Comparison of ENCODE assay signal across 12 cellular contexts in genomic region chr11:66970371-66970807, GRCh38. TPM values are rescaled to one million over a fixed set of nuclear protein-coding genes. Genes with fewer than 3 reads are reported as not detected.
A peak's percentile ranks its signal among the peaks of the same experiment; 100 is the strongest.
DNase-seq lines count a peak whose midpoint lies in the region; ATAC-seq, FAIRE-seq and TF ChIP-seq lines count a peak whose summit lies in the region.
"Had no signal": no experiment of that assay in that cellular context is flagged by ENCODE, and none has a peak within 500 bp of the region (broad histone marks: within the 10 kb centered on the region; RNA-seq: fewer than 3 reads in every experiment).

No MANE protein-coding gene starts in this region.

- H3K4me1 Mint-ChIP-seq in activated naive CD8-positive, alpha-beta T cell treated with anti-CD3 and anti-CD28 coated beads, Interleukin-2, amount 50 U/mL, for 24 hours, result peaks cover 17% of the 10 kb centered on the region

- H3K9me3 Mint-ChIP-seq in activated naive CD8-positive, alpha-beta T cell treated with anti-CD3 and anti-CD28 coated beads, Interleukin-2, amount 50 U/mL, for 24 hours, result no peaks in the 10 kb centered on the region

- H3K27me3 Mint-ChIP-seq in activated naive CD8-positive, alpha-beta T cell treated with anti-CD3 and anti-CD28 coated beads, Interleukin-2, amount 50 U/mL, for 24 hours, result peaks cover 12% of the 10 kb centered on the region

- H3K36me3 Mint-ChIP-seq in activated naive CD8-positive, alpha-beta T cell treated with anti-CD3 and anti-CD28 coated beads, Interleukin-2, amount 50 U/mL, for 24 hours (ENCODE audit: low read depth), result no peaks in the 10 kb centered on the region

- peak overlapping the region; percentile 74 for H3K9ac ChIP-seq in keratinocyte (ENCODE audit: control insufficient read depth, extremely low read depth, insufficient read depth, low read length)
- H3K9ac ChIP-seq in subcutaneous abdominal adipose tissue (ENCODE audit: low read length in 5 of 5), result peak overlapping the region in 2 of 5 donors; percentile 4 to 34

- H3K27ac ChIP-seq in keratinocyte (ENCODE audit: control insufficient read depth, insufficient read depth, low read length), result peak overlapping the region; percentile 96
- H3K27ac ChIP-seq in subcutaneous abdominal adipose tissue (ENCODE audit: low read depth, low read length), result peak overlapping the region; percentile 95
- H3K27ac ChIP-seq: 22Rv1 had no signal

- peak; percentile 21 for DNase-seq in NK-92 treated with Interleukin-12 subunit alpha and Interleukin-12 subunit beta, amount 100 ng/mL, for 24 hours (lab: John Stamatoyannopoulos, UW)
- DNase-seq in NK-92 (lab: John Stamatoyannopoulos, UW; ENCODE audit: unreplicated experiment), result no peak
- no peak for DNase-seq in activated naive CD8-positive, alpha-beta T cell treated with anti-CD3 and anti-CD28 coated beads, Interleukin-2, amount 50 U/mL, for 24 hours
- no peak for DNase-seq in keratinocyte (ENCODE audit: low read depth, low spot score)
- no peak for DNase-seq in ecto neural progenitor cell (ENCODE audit: low spot score)
- DNase-seq in SW480 (ENCODE audit: low spot score), result no peak
- DNase-seq: NCI-H1694 treated with DMSO at 0.1 percent for 48 hours had no signal

- peak overlapping the region; percentile 46 for H2AFZ ChIP-seq in keratinocyte (ENCODE audit: control insufficient read depth, low read length)

- H3K9me1 ChIP-seq in keratinocyte (ENCODE audit: control insufficient read depth, extremely low read depth, insufficient read depth, low read length), result no peaks in the 10 kb centered on the region

- H4K20me1 ChIP-seq in keratinocyte (ENCODE audit: control insufficient read depth, extremely low read depth, insufficient read depth, low read length), result no peaks in the 10 kb centered on the region

- H3K4me3 ChIP-seq in keratinocyte (ENCODE audit: control insufficient read depth in 2 of 3, extremely low read depth in 1 of 3, insufficient read depth in 2 of 3, low read depth in 1 of 3, low read length in 3 of 3) (peak overlapping the region in 2 of 3 experiments; percentile 36 to 50), subcutaneous abdominal adipose tissue (ENCODE audit: low read depth in 1 of 5, low read length in 5 of 5) (no peak overlapping the region)
- H3K4me3 ChIP-seq: esophagus muscularis mucosa, HAP-1 had no signal

- H3K27me3 ChIP-seq in keratinocyte (ENCODE audit: control insufficient read depth, extremely low read depth, insufficient read depth, low read length), result no peaks in the 10 kb centered on the region
- no peaks in the 10 kb centered on the region for H3K27me3 ChIP-seq in subcutaneous abdominal adipose tissue (ENCODE audit: control insufficient read depth in 5 of 5, insufficient read depth in 4 of 5, low read length in 5 of 5)

- no peak overlapping the region for H3K4me3 Mint-ChIP-seq in activated naive CD8-positive, alpha-beta T cell treated with anti-CD3 and anti-CD28 coated beads, Interleukin-2, amount 50 U/mL, for 24 hours

- H3K27ac Mint-ChIP-seq in activated naive CD8-positive, alpha-beta T cell treated with anti-CD3 and anti-CD28 coated beads, Interleukin-2, amount 50 U/mL, for 24 hours, result no peak overlapping the region

- H3K36me3 ChIP-seq in keratinocyte (ENCODE audit: control insufficient read depth in 2 of 2, extremely low read depth in 1 of 2, insufficient read depth in 2 of 2, low read length in 2 of 2), result no peaks in the 10 kb centered on the region
- no peaks in the 10 kb centered on the region for H3K36me3 ChIP-seq in subcutaneous abdominal adipose tissue (ENCODE audit: control insufficient read depth in 5 of 5, insufficient read depth in 5 of 5, low read length in 5 of 5)
- H3K36me3 ChIP-seq: esophagus muscularis mucosa, HAP-1 had no signal

- dilution Hi-C loops in keratinocyte (cut with MboI; ENCODE audit: extremely low pct_ligation_motif_present, low sequenced_read_pairs), result no loop called here

- H3K79me2 ChIP-seq in keratinocyte (ENCODE audit: control insufficient read depth, insufficient read depth, low read length), result no peaks in the 10 kb centered on the region

- H3K9me3 ChIP-seq in keratinocyte (ENCODE audit: control insufficient read depth, low read depth, low read length) (no peaks in the 10 kb centered on the region), subcutaneous abdominal adipose tissue (ENCODE audit: control insufficient read depth in 5 of 5, low read length in 5 of 5) (no peaks in the 10 kb centered on the region)
- H3K9me3 ChIP-seq: esophagus muscularis mucosa, HAP-1 had no signal

- H3K4me1 ChIP-seq in keratinocyte (ENCODE audit: control insufficient read depth, extremely low read depth, insufficient read depth, low read length) (peaks cover 54% of the 10 kb centered on the region), subcutaneous abdominal adipose tissue (ENCODE audit: control insufficient read depth in 5 of 5, insufficient read depth in 5 of 5, low read length in 5 of 5) (peaks cover 1 to 43% (median 36%) of the 10 kb centered on the region in 5 donors)
- H3K4me1 ChIP-seq: HAP-1 had no signal

- H3K4me2 ChIP-seq in keratinocyte (ENCODE audit: control insufficient read depth, extremely low read depth, insufficient read depth, low read depth, low read length), result peak overlapping the region; percentile 90

- no peak for TF ChIP-seq CTCF in keratinocyte (optimal IDR thresholded peaks at IDR 0.05 in 1 of 3, IDR thresholded peaks at IDR 0.05 in 1 of 3, conservative IDR thresholded peaks at IDR 0.05 in 1 of 3; ENCODE audit: extremely low read depth in 1 of 3, insufficient read depth in 2 of 3, low read length in 3 of 3)

- FAIRE-seq in keratinocyte (lab: Jason Lieb, UNC), result no peak

- ATAC-seq in activated naive CD8-positive, alpha-beta T cell treated with anti-CD3 and anti-CD28 coated beads, Interleukin-2, amount 50 U/mL, for 24 hours, result peak; percentile 14
- ATAC-seq in HG03342 (IDR thresholded peaks at IDR 0.05; ENCODE audit: unreplicated experiment), result no peak

RNA-seq across cellular contexts. Expression of gene C11orf86, which starts 4.7 kb away (rescaled TPM):
- polyA plus RNA-seq in keratinocyte, result not detected in 3 replicates
- polyA plus RNA-seq in keratinocyte (2011; ENCODE audit: low read depth), result not detected
- polyA plus RNA-seq in keratinocyte (2011; cell fraction: cytosol; rRNA removed), result not detected in 2 replicates
- polyA plus RNA-seq in keratinocyte (2011; cell fraction: nucleus; rRNA removed), result not detected in 2 replicates
- polyA plus RNA-seq in keratinocyte (2012; ENCODE audit: low replicate concordance), result not detected in 2 replicates
- polyA minus RNA-seq in keratinocyte, result not detected in 3 replicates
- not detected for polyA minus RNA-seq in keratinocyte (2011; cell fraction: cytosol; rRNA and poly(A)+ RNA removed)
- polyA minus RNA-seq in keratinocyte (2011; cell fraction: nucleus; rRNA and poly(A)+ RNA removed), result not detected in 2 replicates

RNA-seq across cellular contexts. Expression of gene PC, which starts 12.2 kb away (rescaled TPM):
- 13.3 to 23.2 TPM (median 17.0 TPM) in 3 replicates for polyA plus RNA-seq in keratinocyte
- 6.8 TPM for polyA plus RNA-seq in keratinocyte (2011; ENCODE audit: low read depth)
- polyA plus RNA-seq in keratinocyte (2011; cell fraction: cytosol; rRNA removed), result 6.1 and 15.8 TPM in 2 replicates
- 41.2 and 55.4 TPM in 2 replicates for polyA plus RNA-seq in keratinocyte (2011; cell fraction: nucleus; rRNA removed)
- polyA plus RNA-seq in keratinocyte (2012; ENCODE audit: low replicate concordance), result 9.4 and 43.5 TPM in 2 replicates
- polyA minus RNA-seq in keratinocyte, result 25.0 to 87.4 TPM (median 26.8 TPM) in 3 replicates
- 40.7 TPM for polyA minus RNA-seq in keratinocyte (2011; cell fraction: cytosol; rRNA and poly(A)+ RNA removed)
- 43.2 and 49.5 TPM in 2 replicates for polyA minus RNA-seq in keratinocyte (2011; cell fraction: nucleus; rRNA and poly(A)+ RNA removed)

RNA-seq across cellular contexts. Expression of gene SYT12, which starts 52.5 kb away (rescaled TPM):
- 0.05 to 0.09 TPM in 2 of 3 replicates, not detected in the other for polyA plus RNA-seq in keratinocyte
- not detected for polyA plus RNA-seq in keratinocyte (2011; ENCODE audit: low read depth)
- polyA plus RNA-seq in keratinocyte (2011; cell fraction: cytosol; rRNA removed), result 0.01 and 0.02 TPM in 2 replicates
- 0.05 and 0.23 TPM in 2 replicates for polyA plus RNA-seq in keratinocyte (2011; cell fraction: nucleus; rRNA removed)
- polyA plus RNA-seq in keratinocyte (2012; ENCODE audit: low replicate concordance), result 0.08 and 0.16 TPM in 2 replicates
- polyA minus RNA-seq in keratinocyte, result 0.03 to 0.16 TPM (median 0.13 TPM) in 3 replicates
- polyA minus RNA-seq in keratinocyte (2011; cell fraction: cytosol; rRNA and poly(A)+ RNA removed), result 0.38 TPM
- 0.11 and 0.16 TPM in 2 replicates for polyA minus RNA-seq in keratinocyte (2011; cell fraction: nucleus; rRNA and poly(A)+ RNA removed)

Comparison
In these comparisons a context has a peak if more than half of its experiments do, and no peak if none do; other contexts are left out.
1. H3K4me3 ChIP-seq: peak in keratinocyte (2 of 3); none in subcutaneous abdominal adipose tissue (0 of 5).